In genomic region chr13:107210216-107211010, GRCh38 we compare ENCODE assay signal across 9 cellular contexts.
DNase-seq lines count a peak whose midpoint lies in the region; ATAC-seq, FAIRE-seq and TF ChIP-seq lines count a peak whose summit lies in the region.
"Had no signal": no experiment of that assay in that cellular context is flagged by ENCODE, and none has a peak within 500 bp of the region (broad histone marks: within the 10 kb centered on the region; RNA-seq: fewer than 3 reads in every experiment).

No MANE protein-coding gene starts in this region.

- SMC1A ChIA-PET in GM12878 (lab: Charles Lee; ENCODE audit: uncharacterized antibody, unreplicated experiment): interaction anchor here (1.4 to 2.8 kb wide), 2 partner anchors 8 to 440 kb away, joined by 4 to 16 read pairs; no protein-coding TSS in a partner anchor

- DNase-seq in Caki2 (ENCODE audit: low read depth): peak; percentile 4
- DNase-seq in NCI-H187 treated with DMSO at 0.1 percent for 48 hours (lab: John Stamatoyannopoulos, UW): peak; percentile 100
- no peak for DNase-seq in GM12878 (ENCODE audit: low read depth, low spot score)
- DNase-seq in myocyte (ENCODE audit: low read depth): peak; percentile 43
- no peak for DNase-seq in NCI-H526 treated with DMSO at 0.1 percent for 48 hours (lab: John Stamatoyannopoulos, UW)
- no peak for DNase-seq in G401 (ENCODE audit: low spot score)
- no peak for DNase-seq in PC-9

- intact Hi-C loops in GM12878 (cut with micrococcal nuclease; ENCODE audit: unreplicated experiment): loop anchor here (1.0 kb wide), 2 partner anchors 440 to 945 kb away; no protein-coding TSS in a partner anchor
- intact Hi-C loops in PC-9 (cut with micrococcal nuclease; ENCODE audit: unreplicated experiment): loop anchor here (1.0 to 2.0 kb wide), 3 partner anchors 163 to 656 kb away; a partner anchor contains a TSS

- no peaks in the 10 kb centered on the region for H4K20me1 ChIP-seq in GM12878 (ENCODE audit: control insufficient read depth, insufficient read depth)
- no peaks in the 10 kb centered on the region for H4K20me1 ChIP-seq in PC-9 (ENCODE audit: insufficient read depth)

- CTCF ChIA-PET in GM12878 (lab: Yijun Ruan, JAX): interaction anchor here (1.2 to 2.4 kb wide), 8 partner anchors 9 to 945 kb away, joined by 3 to 21 read pairs (median 6); no protein-coding TSS in a partner anchor
- CTCF ChIA-PET in PC-9 (lab: Charles Lee): no interaction called here

- H3K9ac ChIP-seq in GM12878 (ENCODE audit: control insufficient read depth, insufficient read depth, low read length): no peak overlapping the region

- no peak for FAIRE-seq in GM12878 (lab: Jason Lieb, UNC)

- TF ChIP-seq RAD21 in GM12878 (IDR thresholded peaks at IDR 0.05; ENCODE audit: insufficient read depth, low read depth, low read length): no peak

- TF ChIP-seq EP300 in GM12878 (IDR thresholded peaks at IDR 0.05; ENCODE audit: borderline replicate concordance in 1 of 2, control insufficient read depth in 1 of 2, low read depth in 2 of 2, low read length in 2 of 2): no peak

- no peaks in the 10 kb centered on the region for H3K79me2 ChIP-seq in GM12878 (ENCODE audit: control insufficient read depth, insufficient read depth, low read length)
- no peaks in the 10 kb centered on the region for H3K79me2 ChIP-seq in PC-9 (ENCODE audit: low read depth)

- TF ChIP-seq POLR2A in GM12878 (IDR thresholded peaks at IDR 0.05; ENCODE audit: low read depth, low read length): no peak

- H3K36me3 ChIP-seq in GM12878 (ENCODE audit: control insufficient read depth in 2 of 2, insufficient read depth in 2 of 2, low read length in 1 of 2) (no peaks in the 10 kb centered on the region), PC-9 (ENCODE audit: low read depth) (no peaks in the 10 kb centered on the region)

- H3K9me2 ChIP-seq in PC-9 (ENCODE audit: insufficient read depth): no peaks in the 10 kb centered on the region

- H3K9me3 ChIP-seq in GM12878 (replicated peaks; ENCODE audit: control insufficient read depth, insufficient read depth, low read length) (no peaks in the 10 kb centered on the region), PC-9 (ENCODE audit: insufficient read depth, low read depth) (no peaks in the 10 kb centered on the region)

- in situ Hi-C loops in Caki2 (cut with HindIII; ENCODE audit: low pct_unique_long_range_greater_than_20kb, low sequenced_read_pairs): no loop called here
- in situ Hi-C loops in GM12878 (cut with MboI): loop anchor here (10.0 kb wide), 1 partner anchor 444 kb away; no protein-coding TSS in a partner anchor
- in situ Hi-C loops in G401 (cut with HindIII; ENCODE audit: low sequenced_read_pairs): no loop called here

- no peak overlapping the region for H3K4me3 ChIP-seq in GM12878
- no peak overlapping the region for H3K4me3 ChIP-seq in PC-9

- BruUV-seq in GM12878 (replicated peaks; lab: Mats Ljungman, UMichigan): no TSS peak
- BruUV-seq in PC-9 (replicated peaks; lab: Mats Ljungman, UMichigan): no TSS peak

- no peak overlapping the region for H3K4me2 ChIP-seq in GM12878 (ENCODE audit: control insufficient read depth, insufficient read depth)
- H3K4me2 ChIP-seq in PC-9: no peak overlapping the region

- H2AFZ ChIP-seq in GM12878 (ENCODE audit: control insufficient read depth, low read depth, low read length) (no peak overlapping the region), PC-9 (no peak overlapping the region)

- H3K27me3 ChIP-seq in GM12878 (replicated peaks in 1 of 2; ENCODE audit: control insufficient read depth in 2 of 2, insufficient read depth in 2 of 2, low read length in 1 of 2) (no peaks in the 10 kb centered on the region), PC-9 (ENCODE audit: insufficient read depth, low read depth) (no peaks in the 10 kb centered on the region)

- POLR2A ChIA-PET in GM12878 (lab: Charles Lee): no interaction called here
- POLR2A ChIA-PET in PC-9 (lab: Charles Lee; ENCODE audit: unreplicated experiment): no interaction called here

- RAD21 ChIA-PET in GM12878 (lab: Charles Lee; ENCODE audit: unreplicated experiment): no interaction called here

- no peaks in the 10 kb centered on the region for H3K4me1 ChIP-seq in GM12878 (ENCODE audit: control insufficient read depth, insufficient read depth, low read length)
- H3K4me1 ChIP-seq in PC-9 (replicated peaks; ENCODE audit: insufficient read depth): no peaks in the 10 kb centered on the region

- H3K27ac ChIP-seq in GM12878 (ENCODE audit: control insufficient read depth, insufficient read depth) (no peak overlapping the region), PC-9 (no peak overlapping the region)
- H3K27ac ChIP-seq: HL-60 had no signal

- no peaks in the 10 kb centered on the region for H3F3A ChIP-seq in PC-9 (ENCODE audit: insufficient read depth, low read depth)

- WGBS in GM12878 (ENCODE audit: insufficient coverage, insufficient replicate concordance, low lambda C conversion rate, missing lambda C conversion rate): 67% methylated on average over 15 of the region's 15 CpGs

- TF ChIP-seq CTCF in GM12878 (IDR thresholded peaks at IDR 0.05 in 2 of 3, conservative IDR thresholded peaks at IDR 0.05 in 1 of 3; ENCODE audit: control insufficient read depth in 2 of 3, extremely low read depth in 1 of 3, insufficient read depth in 1 of 3, low read depth in 3 of 3, low read length in 3 of 3) (no peak), PC-9 (conservative IDR thresholded peaks at IDR 0.05) (no peak)

- ATAC-seq in GM12878: peak; percentile 26; the same call in 2 of the 3 replicates
- ATAC-seq in HG02571 (IDR thresholded peaks at IDR 0.05; ENCODE audit: unreplicated experiment): no peak

TF ChIP-seq in GM12878, 131 proteins besides CTCF, POLR2A, EP300 and RAD21:
- no peak for TF ChIP-seq PKNOX1 (IDR thresholded peaks at IDR 0.05)
TF ChIP-seq in GM12878: peak in this region for 0.

Comparison
In these comparisons a context has a peak if more than half of its experiments do, and no peak if none do; other contexts are left out.
1. DNase-seq: peak in Caki2 (single experiment), NCI-H187 treated with DMSO at 0.1 percent for 48 hours (single experiment) and myocyte (single experiment); none in GM12878 (single experiment), NCI-H526 treated with DMSO at 0.1 percent for 48 hours (single experiment), G401 (single experiment) and PC-9 (0 of 2).